Comparison of ENCODE assay signal across 8 cellular contexts in the genomic region with DNA sequence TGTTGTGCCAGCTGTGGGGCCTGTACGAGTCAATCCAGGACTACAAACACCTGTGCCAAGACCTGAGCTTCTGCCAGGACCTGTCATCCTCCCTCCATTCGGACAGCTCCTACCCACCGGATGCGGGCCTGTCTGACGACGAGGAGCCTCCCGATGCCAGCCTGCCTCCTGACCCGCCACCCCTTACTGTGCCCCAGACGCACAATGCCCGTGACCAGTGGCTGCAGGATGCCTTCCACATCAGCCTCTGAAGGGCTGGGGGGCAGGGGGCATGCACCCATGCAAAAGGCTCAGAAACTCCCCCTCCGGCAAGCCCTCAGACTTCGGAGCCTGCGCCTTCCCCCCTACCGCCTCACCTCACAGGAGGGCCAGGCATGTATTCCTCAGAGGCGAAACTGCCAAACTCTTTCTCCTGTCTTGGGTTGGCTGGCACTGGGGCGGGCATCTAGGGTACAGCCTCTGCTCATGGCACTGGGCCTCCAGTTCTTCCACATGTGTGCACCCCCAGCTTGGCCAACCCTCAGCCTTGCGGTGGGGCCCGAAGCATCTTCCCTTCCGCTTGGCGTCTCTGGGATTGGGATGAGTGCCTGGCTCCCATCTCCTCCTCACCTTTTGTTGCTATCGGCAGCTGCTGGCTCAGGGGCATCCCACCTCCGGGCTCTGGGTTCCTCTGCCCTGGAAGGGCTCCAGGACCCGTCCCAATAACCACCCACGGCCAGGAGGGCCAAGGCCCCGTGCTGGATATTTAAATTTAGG. TPM values are rescaled to one million over a fixed set of nuclear protein-coding genes. Genes with fewer than 3 reads are reported as not detected.
DNase-seq lines count a peak whose midpoint lies in the region; ATAC-seq and TF ChIP-seq lines count a peak whose summit lies in the region.

No MANE protein-coding gene starts in this region.

- H3K4me3 ChIP-seq in OCI-LY3 (ENCODE audit: low read length) = peak overlapping the region; percentile 82
- H3K4me3 ChIP-seq in endocrine pancreas (ENCODE audit: control insufficient read depth, insufficient read depth, low read length) = no peak overlapping the region
- peak overlapping the region; percentile 76 to 99 for H3K4me3 ChIP-seq in neutrophil (ENCODE audit: low read depth in 1 of 2, low read length in 1 of 2)
- H3K4me3 ChIP-seq in H7 (ENCODE audit: insufficient read depth, low read depth, low read length) = no peak overlapping the region

- TF ChIP-seq CTCF in CD4-positive, alpha-beta T cell (IDR thresholded peaks at IDR 0.05) = no peak
- TF ChIP-seq CTCF in OCI-LY3 (IDR thresholded peaks at IDR 0.05; ENCODE audit: low read depth, low read length) (no peak), neutrophil (IDR thresholded peaks at IDR 0.05) (no peak)

- POLR2A ChIA-PET in CD4-positive, alpha-beta T cell (lab: Charles Lee) = interaction anchor here (0.8 to 5.5 kb wide), 21 partner anchors 14 to 795 kb away, joined by 3 to 92 read pairs (median 7); partner anchors contain the start of genes DPF2, LTBP3, MALAT1 and MAP3K11

- H3K27me3 Mint-ChIP-seq in CD4-positive, alpha-beta T cell = no peaks in the 10 kb centered on the region

- intact Hi-C loops in CD4-positive, alpha-beta T cell (cut with DNase I, micrococcal nuclease) = loop anchor here (1.0 to 10.0 kb wide), 6 partner anchors 15 to 546 kb away; partner anchors contain the start of genes MAP3K11 (in 1 of the 2), PCNX3 (in 1 of the 2), RELA (in 1 of the 2) and SCYL1 (in 1 of the 2)

- H3K36me3 ChIP-seq in OCI-LY3 (replicated peaks; ENCODE audit: low read depth, low read length) = peaks cover 2% of the 10 kb centered on the region
- H3K36me3 ChIP-seq in endocrine pancreas (ENCODE audit: control insufficient read depth, insufficient read depth, low read length) = no peaks in the 10 kb centered on the region
- peaks cover 16% of the 10 kb centered on the region for H3K36me3 ChIP-seq in neutrophil
- H3K36me3 ChIP-seq in H7 (replicated peaks; ENCODE audit: control insufficient read depth, insufficient read depth, low read length) = no peaks in the 10 kb centered on the region

- no peak for DNase-seq in CD4-positive, alpha-beta T cell
- DNase-seq in H7 (no peak), AG08396 (ENCODE audit: low spot score) (no peak)
- no peak for DNase-seq in stimulated activated naive CD4-positive, alpha-beta T cell (lab: John Stamatoyannopoulos, UW)

- no peak for ATAC-seq in CD4-positive, alpha-beta T cell (ENCODE audit: poor library complexity)
- ATAC-seq in HG03460 (IDR thresholded peaks at IDR 0.05; ENCODE audit: unreplicated experiment) = no peak

- H3K4me1 ChIP-seq in OCI-LY3 (ENCODE audit: low read length) (peaks cover 55% of the 10 kb centered on the region), endocrine pancreas (ENCODE audit: control insufficient read depth, insufficient read depth, low read length) (peaks cover 13% of the 10 kb centered on the region), neutrophil (ENCODE audit: control insufficient read depth in 1 of 2, insufficient read depth in 1 of 2, low read depth in 1 of 2, low read length in 1 of 2) (peaks cover 76 to 81% of the 10 kb centered on the region in 2 experiments)

- H3K9me3 Mint-ChIP-seq in CD4-positive, alpha-beta T cell = no peaks in the 10 kb centered on the region

- H3K27me3 ChIP-seq in CD4-positive, alpha-beta T cell (ENCODE audit: control insufficient read depth, insufficient read depth, low read length) = no peaks in the 10 kb centered on the region
- no peaks in the 10 kb centered on the region for H3K27me3 ChIP-seq in OCI-LY3 (ENCODE audit: low read depth, low read length)
- H3K27me3 ChIP-seq in endocrine pancreas (ENCODE audit: control insufficient read depth, insufficient read depth, low read length) = no peaks in the 10 kb centered on the region
- H3K27me3 ChIP-seq in neutrophil = no peaks in the 10 kb centered on the region
- peaks cover 37% of the 10 kb centered on the region for H3K27me3 ChIP-seq in H7 (ENCODE audit: control insufficient read depth, insufficient read depth, low read length)

- H3K27ac Mint-ChIP-seq in CD4-positive, alpha-beta T cell = peak overlapping the region; percentile 98

- no peaks in the 10 kb centered on the region for H3K9me3 ChIP-seq in CD4-positive, alpha-beta T cell (ENCODE audit: control insufficient read depth, low read length)
- H3K9me3 ChIP-seq in OCI-LY3 (ENCODE audit: insufficient read depth, low read length) = no peaks in the 10 kb centered on the region
- no peaks in the 10 kb centered on the region for H3K9me3 ChIP-seq in endocrine pancreas (ENCODE audit: control insufficient read depth, low read length)
- H3K9me3 ChIP-seq in neutrophil = no peaks in the 10 kb centered on the region

- peaks cover 13% of the 10 kb centered on the region for H4K20me1 ChIP-seq in OCI-LY3 (ENCODE audit: insufficient read depth, low read length)

- H3K4me1 Mint-ChIP-seq in CD4-positive, alpha-beta T cell (ENCODE audit: low read depth) = peaks cover 75% of the 10 kb centered on the region

- peaks cover 54% of the 10 kb centered on the region for H3K79me2 ChIP-seq in OCI-LY3 (ENCODE audit: low read length)

- H3K9ac ChIP-seq in OCI-LY3 (ENCODE audit: low read length) (peak overlapping the region; percentile 52; the same call in 1 of the 2 replicates), endocrine pancreas (ENCODE audit: control insufficient read depth, insufficient read depth, low read length) (peak overlapping the region; percentile 15)

- CTCF ChIA-PET in CD4-positive, alpha-beta T cell (lab: Charles Lee) = interaction anchor here (1.3 to 4.4 kb wide), 4 partner anchors 15 to 32 kb away, joined by 7 to 64 read pairs (median 10); no protein-coding TSS in a partner anchor

- H3K36me3 Mint-ChIP-seq in CD4-positive, alpha-beta T cell (ENCODE audit: low read depth) = peaks cover 54% of the 10 kb centered on the region

- H3K4me3 Mint-ChIP-seq in CD4-positive, alpha-beta T cell = peak overlapping the region; percentile 95

- peak overlapping the region; percentile 90 for H3K4me2 ChIP-seq in OCI-LY3 (ENCODE audit: low read length)

- no peak overlapping the region for H2AFZ ChIP-seq in OCI-LY3 (ENCODE audit: low read depth, low read length)

- peak overlapping the region; percentile 99 for H3K27ac ChIP-seq in CD4-positive, alpha-beta T cell (ENCODE audit: low read depth, low read length)
- H3K27ac ChIP-seq in OCI-LY3 (ENCODE audit: low read length) = peak overlapping the region; percentile 44
- peak overlapping the region; percentile 95 for H3K27ac ChIP-seq in neutrophil

RNA-seq across cellular contexts. Expression of gene FAM89B, which starts 1.2 kb away (rescaled TPM):
- total RNA-seq in CD4-positive, alpha-beta T cell = 10 to 100 TPM; 23.3 to 27.3 TPM
- total RNA-seq in H7 (2014; rRNA removed; shearing (Covaris generic)) = 8.6 and 20.4 TPM in 2 replicates

RNA-seq across cellular contexts. Expression of gene EHBP1L1, which starts 2.3 kb away (rescaled TPM):
- total RNA-seq in CD4-positive, alpha-beta T cell = 10 to 100 TPM; 82.6 to 88.5 TPM
- total RNA-seq in H7 (2014; rRNA removed; shearing (Covaris generic)) = 1.9 and 4.7 TPM in 2 replicates

RNA-seq across cellular contexts. Expression of gene ZNRD2, which starts 3.3 kb away (rescaled TPM):
- total RNA-seq in CD4-positive, alpha-beta T cell = 10 to 100 TPM; 38.7 to 39.9 TPM
- 88.1 and 89.1 TPM in 2 replicates for total RNA-seq in H7 (2014; rRNA removed; shearing (Covaris generic))

RNA-seq across cellular contexts. Expression of gene LTBP3, which starts 15.4 kb away (rescaled TPM):
- 100 to 1,000 TPM; 236 to 238 TPM for total RNA-seq in CD4-positive, alpha-beta T cell
- total RNA-seq in H7 (2014; rRNA removed; shearing (Covaris generic)) = 3.9 and 5.7 TPM in 2 replicates

RNA-seq across cellular contexts. Expression of gene KCNK7, which starts 22.0 kb away (rescaled TPM):
- 1 to 10 TPM; 4.9 to 5.0 TPM for total RNA-seq in CD4-positive, alpha-beta T cell
- total RNA-seq in H7 (2014; rRNA removed; shearing (Covaris generic)) = not detected in 2 replicates

Comparison
In these comparisons a context has a peak if more than half of its experiments do, and no peak if none do; other contexts are left out.
1. H3K27ac ChIP-seq: peak in every context shown above with its lines; median percentile 99 in CD4-positive, alpha-beta T cell; 95 in neutrophil; 44 in OCI-LY3.
2. H3K4me3 ChIP-seq: peak in OCI-LY3 (single experiment) and neutrophil (2 of 2); none in endocrine pancreas (single experiment) and H7 (single experiment).
3. RNA of gene EHBP1L1, which starts 2.3 kb away (total RNA-seq): 82.6 to 88.5 TPM in CD4-positive, alpha-beta T cell; 1.9 to 4.7 TPM in H7; every median in the first group is over 10 times any median in the second.